ENCODE assay signal across 3 cellular contexts in the genomic region with DNA sequence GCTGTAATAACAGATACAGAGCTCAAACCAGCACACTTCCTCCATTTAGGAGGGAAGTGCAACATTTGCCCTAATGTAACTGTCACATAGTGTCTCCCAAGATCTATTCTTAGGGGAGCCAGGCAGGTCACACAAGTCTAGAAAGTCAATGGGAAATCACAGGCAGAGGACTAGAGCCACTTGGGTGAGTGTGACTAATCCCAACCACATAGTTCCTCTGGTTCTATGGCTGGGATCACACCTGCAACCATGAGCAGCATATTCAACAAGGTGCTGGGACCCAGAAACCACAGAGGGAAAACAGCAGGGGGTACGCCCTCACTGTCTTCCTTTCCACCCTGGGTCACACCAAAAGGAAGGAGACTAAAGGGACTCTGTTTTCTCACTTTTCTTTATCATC.
"Had no signal": no experiment of that assay in that cellular context is flagged by ENCODE, and none has a peak within 500 bp of the region (broad histone marks: within the 10 kb centered on the region; RNA-seq: fewer than 3 reads in every experiment).

No MANE protein-coding gene starts in this region.

- DNase-seq: IMR-90 had no signal

- H3K4me1 Mint-ChIP-seq: GM23338, H9 had no signal

- H3K4me3 Mint-ChIP-seq: GM23338, H9 had no signal
